Comparison of ENCODE assay signal across 21 cellular contexts in the genomic region with DNA sequence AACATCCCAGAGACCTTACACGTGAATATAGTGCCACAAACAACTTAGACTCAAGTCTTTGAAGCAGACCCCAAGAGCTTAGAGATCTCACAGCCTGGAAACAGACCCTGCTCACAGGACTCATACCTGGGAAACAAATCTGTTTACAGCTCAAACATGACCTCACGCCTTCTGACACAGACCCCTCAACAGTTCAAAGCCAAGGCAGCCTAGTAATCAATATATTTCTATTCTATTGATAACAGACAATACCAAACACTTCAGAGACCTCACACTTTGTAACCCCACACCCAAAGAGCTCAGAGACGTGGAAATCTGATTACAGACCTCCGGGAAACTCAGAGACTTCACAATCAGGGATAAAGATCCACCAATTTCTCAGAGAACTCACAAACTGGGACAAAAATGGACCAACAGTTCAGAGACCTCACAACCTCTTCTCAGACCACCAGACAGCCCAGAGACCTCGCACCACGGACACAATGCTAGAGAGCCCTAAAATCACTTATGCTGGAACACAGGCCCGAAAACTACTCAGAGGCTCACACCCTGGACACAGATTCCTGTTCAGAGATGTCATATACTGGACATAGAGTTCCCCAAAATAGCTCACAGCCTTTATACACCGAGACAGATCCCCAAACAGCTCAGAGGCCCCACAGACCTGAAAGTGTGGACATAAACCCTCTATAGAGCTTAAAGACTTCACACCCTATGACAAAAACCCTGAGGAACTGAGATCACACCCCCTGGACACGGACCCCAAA. TPM values are rescaled to one million over a fixed set of nuclear protein-coding genes. Genes with fewer than 3 reads are reported as not detected.
DNase-seq lines count a peak whose midpoint lies in the region; ATAC-seq and TF ChIP-seq lines count a peak whose summit lies in the region.
"Had no signal": no experiment of that assay in that cellular context is flagged by ENCODE, and none has a peak within 500 bp of the region (broad histone marks: within the 10 kb centered on the region; RNA-seq: fewer than 3 reads in every experiment).

No MANE protein-coding gene starts in this region.

- peaks cover 35% of the 10 kb centered on the region for H3K27me3 Mint-ChIP-seq in activated T-cell treated with anti-CD3 and anti-CD28 coated beads, Interleukin-2, amount 50 U/mL, for 24 hours
- H3K27me3 Mint-ChIP-seq in activated CD8-positive, alpha-beta T cell treated with anti-CD3 and anti-CD28 coated beads for 36 hours: no peaks in the 10 kb centered on the region

- TF ChIP-seq POLR2A in prostate gland (IDR thresholded peaks at IDR 0.05): no peak

- H2BK12ac ChIP-seq in trophoblast cell (ENCODE audit: low read length): no peak overlapping the region

- H2BK120ac ChIP-seq in trophoblast cell (ENCODE audit: insufficient read depth, low read length, poor library complexity): no peak overlapping the region

- H3K27ac ChIP-seq in left ventricle myocardium inferior (replicated peaks) (peak overlapping the region; percentile 82), trophoblast cell (ENCODE audit: low read depth, low read length) (no peak overlapping the region), prostate gland (no peak overlapping the region)
- H3K27ac ChIP-seq: ascending aorta, C4-2B had no signal

- no peaks in the 10 kb centered on the region for H3K9me3 ChIP-seq in left ventricle myocardium inferior (replicated peaks)
- no peaks in the 10 kb centered on the region for H3K9me3 ChIP-seq in trophoblast cell (ENCODE audit: insufficient read depth, low read depth, low read length)
- no peaks in the 10 kb centered on the region for H3K9me3 ChIP-seq in prostate gland
- H3K9me3 ChIP-seq: ascending aorta, HAP-1 had no signal

- peak overlapping the region; percentile 33 for H4K91ac ChIP-seq in trophoblast cell (ENCODE audit: low read depth, low read length)

- CTCF ChIA-PET in activated CD8-positive, alpha-beta T cell treated with anti-CD3 and anti-CD28 coated beads for 36 hours (lab: Charles Lee): interaction anchor here (2.0 kb wide), 1 partner anchor 63 kb away, joined by 5 read pairs; no protein-coding TSS in a partner anchor

- no peak overlapping the region for H2AK5ac ChIP-seq in trophoblast cell (ENCODE audit: low read length)

- no CpG with 5 or more reads among the region's 9 CpGs for WGBS in trophoblast cell (ENCODE audit: extremely low coverage, insufficient coverage, insufficient read length)
- 88% methylated on average over 8 of the region's 9 CpGs for WGBS in prostate gland

- no peak overlapping the region for H3K9ac ChIP-seq in trophoblast cell (ENCODE audit: low read length)

- in situ Hi-C loops in KBM-7 (cut with MboI; ENCODE audit: low pct_unique_long_range_greater_than_20kb, low sequenced_read_pairs): no loop called here

- H3K79me1 ChIP-seq in trophoblast cell (ENCODE audit: low read length): no peaks in the 10 kb centered on the region

- H2BK5ac ChIP-seq in trophoblast cell (ENCODE audit: low read depth, low read length, poor library complexity): no peak overlapping the region

- peaks cover 14% of the 10 kb centered on the region for H3K4me1 ChIP-seq in left ventricle myocardium inferior
- H3K4me1 ChIP-seq in trophoblast cell (ENCODE audit: control insufficient read depth in 1 of 2, insufficient read depth in 2 of 2, low read length in 2 of 2): peaks cover 0 to 6% of the 10 kb centered on the region in 2 experiments
- H3K4me1 ChIP-seq in prostate gland (replicated peaks): no peaks in the 10 kb centered on the region
- H3K4me1 ChIP-seq: ascending aorta, HAP-1 had no signal

- H3K4me3 ChIP-seq in left ventricle myocardium inferior: peak overlapping the region; percentile 48
- no peak overlapping the region for H3K4me3 ChIP-seq in trophoblast cell (ENCODE audit: low read depth, low read length)
- no peak overlapping the region for H3K4me3 ChIP-seq in prostate gland
- H3K4me3 ChIP-seq: ascending aorta, HAP-1 had no signal

- peaks cover 27% of the 10 kb centered on the region for H3K36me3 Mint-ChIP-seq in activated T-cell treated with anti-CD3 and anti-CD28 coated beads, Interleukin-2, amount 50 U/mL, for 24 hours (ENCODE audit: low read depth)
- peaks cover 27% of the 10 kb centered on the region for H3K36me3 Mint-ChIP-seq in activated CD8-positive, alpha-beta T cell treated with anti-CD3 and anti-CD28 coated beads for 36 hours (ENCODE audit: low read depth)

- POLR2A ChIA-PET in activated CD8-positive, alpha-beta T cell treated with anti-CD3 and anti-CD28 coated beads for 36 hours (lab: Charles Lee): interaction anchor here (0.6 to 1.1 kb wide), 3 partner anchors 16 to 1086 kb away, joined by 3 to 4 read pairs (median 3); partner anchors contain the start of gene HDAC6

- no peaks in the 10 kb centered on the region for H3K79me2 ChIP-seq in trophoblast cell (ENCODE audit: control insufficient read depth, insufficient read depth, low read length, poor library complexity)

- no peak for ATAC-seq in activated CD8-positive, alpha-beta T cell treated with anti-CD3 and anti-CD28 coated beads for 36 hours

- H3K23ac ChIP-seq in trophoblast cell (ENCODE audit: low read length): no peak overlapping the region

- H3K4me3 Mint-ChIP-seq in activated T-cell treated with anti-CD3 and anti-CD28 coated beads, Interleukin-2, amount 50 U/mL, for 24 hours: no peak overlapping the region
- H3K4me3 Mint-ChIP-seq in activated CD8-positive, alpha-beta T cell treated with anti-CD3 and anti-CD28 coated beads for 36 hours: no peak overlapping the region
- H3K4me3 Mint-ChIP-seq: nephron had no signal

- H3K9me3 Mint-ChIP-seq in activated T-cell treated with anti-CD3 and anti-CD28 coated beads, Interleukin-2, amount 50 U/mL, for 24 hours: no peaks in the 10 kb centered on the region
- H3K9me3 Mint-ChIP-seq in activated CD8-positive, alpha-beta T cell treated with anti-CD3 and anti-CD28 coated beads for 36 hours: no peaks in the 10 kb centered on the region

- H2AFZ ChIP-seq in trophoblast cell (ENCODE audit: insufficient read depth, low read length, poor library complexity): no peak overlapping the region

- no peak for TF ChIP-seq CTCF in activated CD8-positive, alpha-beta T cell treated with anti-CD3 and anti-CD28 coated beads for 36 hours (IDR thresholded peaks at IDR 0.05)
- no peak for TF ChIP-seq CTCF in left ventricle myocardium inferior (IDR thresholded peaks at IDR 0.05; ENCODE audit: borderline replicate concordance)
- no peak for TF ChIP-seq CTCF in prostate gland (IDR thresholded peaks at IDR 0.05)

- no peaks in the 10 kb centered on the region for H3K36me3 ChIP-seq in left ventricle myocardium inferior
- H3K36me3 ChIP-seq in trophoblast cell (ENCODE audit: control insufficient read depth in 1 of 2, insufficient read depth in 2 of 2, low read length in 2 of 2): peaks cover 11 to 20% of the 10 kb centered on the region in 2 experiments
- no peaks in the 10 kb centered on the region for H3K36me3 ChIP-seq in prostate gland
- H3K36me3 ChIP-seq: ascending aorta had no signal

- no peak overlapping the region for H3K4me2 ChIP-seq in trophoblast cell (ENCODE audit: low read length)

- no peaks in the 10 kb centered on the region for H3K27me3 ChIP-seq in left ventricle myocardium inferior (ENCODE audit: low read depth)
- H3K27me3 ChIP-seq in trophoblast cell (ENCODE audit: insufficient read depth, low read length): no peaks in the 10 kb centered on the region
- H3K27me3 ChIP-seq in prostate gland (replicated peaks; ENCODE audit: insufficient read depth): no peaks in the 10 kb centered on the region
- H3K27me3 ChIP-seq: ascending aorta had no signal

- no peak overlapping the region for H4K12ac ChIP-seq in trophoblast cell (ENCODE audit: low read depth, low read length)

- no peak overlapping the region for H4K8ac ChIP-seq in trophoblast cell (ENCODE audit: low read depth, low read length)

- peaks cover 62% of the 10 kb centered on the region for H3K4me1 Mint-ChIP-seq in activated T-cell treated with anti-CD3 and anti-CD28 coated beads, Interleukin-2, amount 50 U/mL, for 24 hours (ENCODE audit: low read depth)
- H3K4me1 Mint-ChIP-seq in activated CD8-positive, alpha-beta T cell treated with anti-CD3 and anti-CD28 coated beads for 36 hours (ENCODE audit: low read depth): peaks cover 62% of the 10 kb centered on the region

- H3K27ac Mint-ChIP-seq in activated T-cell treated with anti-CD3 and anti-CD28 coated beads, Interleukin-2, amount 50 U/mL, for 24 hours: peak overlapping the region; percentile 16
- H3K27ac Mint-ChIP-seq in activated CD8-positive, alpha-beta T cell treated with anti-CD3 and anti-CD28 coated beads for 36 hours: peak overlapping the region; percentile 93
- H3K27ac Mint-ChIP-seq: nephron had no signal

- no peak overlapping the region for H3K14ac ChIP-seq in trophoblast cell (ENCODE audit: low read length)

- intact Hi-C loops in activated CD8-positive, alpha-beta T cell treated with anti-CD3 and anti-CD28 coated beads for 36 hours (cut with micrococcal nuclease): no loop called here
- intact Hi-C loops in left ventricle myocardium inferior (cut with micrococcal nuclease) (no loop called here), prostate gland (cut with DNase I) (no loop called here)

- no peak overlapping the region for H3K4ac ChIP-seq in trophoblast cell (ENCODE audit: low read depth, low read length)

- no peak for DNase-seq in activated T-cell treated with anti-CD3 and anti-CD28 coated beads, Interleukin-2, amount 50 U/mL, for 24 hours
- no peak for DNase-seq in activated T-cell treated with anti-CD3 and anti-CD28 coated beads, Interleukin-2, amount 50 U/mL, for 48 hours
- DNase-seq in activated CD8-positive, alpha-beta T cell treated with anti-CD3 and anti-CD28 coated beads for 36 hours: no peak
- DNase-seq in left ventricle myocardium inferior (no peak), trophoblast cell (no peak), prostate gland (ENCODE audit: low spot score) (no peak), COLO668 (lab: John Stamatoyannopoulos, UW; ENCODE audit: unreplicated experiment) (no peak), KBM-7 (no peak)
- DNase-seq: ACHN; activated effector memory CD4-positive, alpha-beta T cell treated with Interleukin-2 at 50 U/mL for 16 hours; NCI-H1417; NCI-H526; stimulated activated CD4-positive, alpha-beta T cell treated with anti-CD3 and anti-CD28 coated beads, Interleukin-12 subunit alpha, Interleukin-12 subunit beta, amount 100 ng/mL, for 4 hours had no signal

- no peak overlapping the region for H3K18ac ChIP-seq in trophoblast cell (ENCODE audit: low read length)

RNA-seq across cellular contexts. Expression of gene SUV39H1, which starts 14.8 kb away (rescaled TPM):
- total RNA-seq in activated CD8-positive, alpha-beta T cell treated with anti-CD3 and anti-CD28 coated beads for 36 hours: 10 to 100 TPM; 26.8 to 28.4 TPM
- total RNA-seq in left ventricle myocardium inferior (2.6 TPM), prostate gland (1 to 10 TPM; 7.4 to 9.1 TPM)
- 10.6 and 10.8 TPM in 2 replicates for polyA plus RNA-seq in trophoblast cell (2013)

RNA-seq across cellular contexts. Expression of gene WAS, which starts 27.7 kb away (rescaled TPM):
- total RNA-seq in activated CD8-positive, alpha-beta T cell treated with anti-CD3 and anti-CD28 coated beads for 36 hours: 10 to 100 TPM; 81.6 to 81.9 TPM
- 2.3 TPM for total RNA-seq in left ventricle myocardium inferior
- 0.17 and 0.18 TPM in 2 replicates for polyA plus RNA-seq in trophoblast cell (2013)
- total RNA-seq in prostate gland: 10 to 100 TPM in 1 of 2 donors, 1 to 10 TPM in 1; 2.5 to 10.5 TPM
- total RNA-seq: pulmonary artery endothelial cell had no signal

RNA-seq across cellular contexts. Expression of gene GLOD5, which starts 50.2 kb away (rescaled TPM):
- total RNA-seq in activated CD8-positive, alpha-beta T cell treated with anti-CD3 and anti-CD28 coated beads for 36 hours: not detected
- total RNA-seq in left ventricle myocardium inferior: not detected
- polyA plus RNA-seq in trophoblast cell (2013): not detected in 2 replicates
- total RNA-seq in prostate gland: under 1 TPM in 1 of 2 donors, not detected in 1; 0.41 TPM
- total RNA-seq: ascending aorta, cerebellum, pulmonary artery endothelial cell, temporal lobe had no signal
- polyA plus RNA-seq: keratinocyte had no signal

Comparison
In these comparisons a context has a peak if more than half of its experiments do, and no peak if none do; other contexts are left out.
1. RNA of gene WAS, which starts 27.7 kb away (total RNA-seq): 81.6 to 81.9 TPM in activated CD8-positive, alpha-beta T cell treated with anti-CD3 and anti-CD28 coated beads for 36 hours; 2.5 to 10.5 TPM in prostate gland and 2.3 TPM in left ventricle myocardium inferior (single experiment); every median in the first group is over 4 times any median in the second.